1 cellular context compared by ENCODE assay signal in the genomic region with DNA sequence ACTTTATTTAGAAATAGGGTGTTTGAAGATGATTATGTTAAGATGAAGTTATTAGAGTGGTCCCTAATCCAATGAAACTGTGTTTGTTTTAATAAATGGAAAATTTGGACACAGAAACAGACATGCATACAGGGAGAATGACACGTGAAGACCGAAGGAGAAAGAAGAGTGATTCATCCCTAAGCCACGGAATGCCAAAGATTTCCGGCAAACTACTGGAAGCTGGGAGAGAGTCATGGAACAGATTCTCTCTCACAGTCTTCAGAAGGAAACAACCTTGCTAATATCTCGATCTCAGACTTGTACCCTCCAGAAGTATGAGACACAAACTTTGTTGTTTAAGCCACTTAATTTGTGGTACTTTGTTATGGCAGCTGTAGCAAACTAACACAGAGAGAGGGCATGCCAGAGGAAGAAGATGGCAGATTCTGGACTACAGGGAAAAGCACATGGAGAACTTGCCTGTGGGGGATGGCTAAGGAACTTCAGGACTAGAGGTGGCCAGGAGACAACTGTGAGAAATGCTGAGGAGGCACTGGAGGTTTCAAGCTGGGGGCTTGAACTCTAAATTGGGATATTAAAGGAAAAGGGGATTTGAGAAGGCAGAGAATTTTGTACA.
TF ChIP-seq lines count a peak whose summit lies in the region.

No MANE protein-coding gene starts in this region.

TF ChIP-seq in GM23338, 12 proteins besides CTCF, POLR2A, EP300 and RAD21:
- TF ChIP-seq, protein P1, sequence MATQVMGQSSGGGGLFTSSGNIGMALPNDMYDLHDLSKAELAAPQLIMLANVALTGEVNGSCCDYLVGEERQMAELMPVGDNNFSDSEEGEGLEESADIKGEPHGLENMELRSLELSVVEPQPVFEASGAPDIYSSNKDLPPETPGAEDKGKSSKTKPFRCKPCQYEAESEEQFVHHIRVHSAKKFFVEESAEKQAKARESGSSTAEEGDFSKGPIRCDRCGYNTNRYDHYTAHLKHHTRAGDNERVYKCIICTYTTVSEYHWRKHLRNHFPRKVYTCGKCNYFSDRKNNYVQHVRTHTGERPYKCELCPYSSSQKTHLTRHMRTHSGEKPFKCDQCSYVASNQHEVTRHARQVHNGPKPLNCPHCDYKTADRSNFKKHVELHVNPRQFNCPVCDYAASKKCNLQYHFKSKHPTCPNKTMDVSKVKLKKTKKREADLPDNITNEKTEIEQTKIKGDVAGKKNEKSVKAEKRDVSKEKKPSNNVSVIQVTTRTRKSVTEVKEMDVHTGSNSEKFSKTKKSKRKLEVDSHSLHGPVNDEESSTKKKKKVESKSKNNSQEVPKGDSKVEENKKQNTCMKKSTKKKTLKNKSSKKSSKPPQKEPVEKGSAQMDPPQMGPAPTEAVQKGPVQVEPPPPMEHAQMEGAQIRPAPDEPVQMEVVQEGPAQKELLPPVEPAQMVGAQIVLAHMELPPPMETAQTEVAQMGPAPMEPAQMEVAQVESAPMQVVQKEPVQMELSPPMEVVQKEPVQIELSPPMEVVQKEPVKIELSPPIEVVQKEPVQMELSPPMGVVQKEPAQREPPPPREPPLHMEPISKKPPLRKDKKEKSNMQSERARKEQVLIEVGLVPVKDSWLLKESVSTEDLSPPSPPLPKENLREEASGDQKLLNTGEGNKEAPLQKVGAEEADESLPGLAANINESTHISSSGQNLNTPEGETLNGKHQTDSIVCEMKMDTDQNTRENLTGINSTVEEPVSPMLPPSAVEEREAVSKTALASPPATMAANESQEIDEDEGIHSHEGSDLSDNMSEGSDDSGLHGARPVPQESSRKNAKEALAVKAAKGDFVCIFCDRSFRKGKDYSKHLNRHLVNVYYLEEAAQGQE (IDR thresholded peaks at IDR 0.05; ENCODE audit: unreplicated experiment): no peak
- TF ChIP-seq STAT1 (IDR thresholded peaks at IDR 0.05; ENCODE audit: unreplicated experiment) (no peak), CREB1 (CRISPR knock-in tag; IDR thresholded peaks at IDR 0.05; ENCODE audit: low read depth) (no peak), NANOG (IDR thresholded peaks at IDR 0.05; ENCODE audit: borderline replicate concordance) (no peak), POLR2AphosphoS5 (IDR thresholded peaks at IDR 0.05; ENCODE audit: low read depth) (no peak), ZNF114 (CRISPR knock-in tag; IDR thresholded peaks at IDR 0.05) (no peak), JUNB (IDR thresholded peaks at IDR 0.05; ENCODE audit: unreplicated experiment) (no peak), EZH2phosphoT487 (IDR thresholded peaks at IDR 0.05; ENCODE audit: unreplicated experiment) (no peak), EZH2 (IDR thresholded peaks at IDR 0.05; ENCODE audit: low read depth, unreplicated experiment) (no peak), ZNF331 (CRISPR knock-in tag; IDR thresholded peaks at IDR 0.05; ENCODE audit: low read depth) (no peak)
- TF ChIP-seq, protein P2, sequence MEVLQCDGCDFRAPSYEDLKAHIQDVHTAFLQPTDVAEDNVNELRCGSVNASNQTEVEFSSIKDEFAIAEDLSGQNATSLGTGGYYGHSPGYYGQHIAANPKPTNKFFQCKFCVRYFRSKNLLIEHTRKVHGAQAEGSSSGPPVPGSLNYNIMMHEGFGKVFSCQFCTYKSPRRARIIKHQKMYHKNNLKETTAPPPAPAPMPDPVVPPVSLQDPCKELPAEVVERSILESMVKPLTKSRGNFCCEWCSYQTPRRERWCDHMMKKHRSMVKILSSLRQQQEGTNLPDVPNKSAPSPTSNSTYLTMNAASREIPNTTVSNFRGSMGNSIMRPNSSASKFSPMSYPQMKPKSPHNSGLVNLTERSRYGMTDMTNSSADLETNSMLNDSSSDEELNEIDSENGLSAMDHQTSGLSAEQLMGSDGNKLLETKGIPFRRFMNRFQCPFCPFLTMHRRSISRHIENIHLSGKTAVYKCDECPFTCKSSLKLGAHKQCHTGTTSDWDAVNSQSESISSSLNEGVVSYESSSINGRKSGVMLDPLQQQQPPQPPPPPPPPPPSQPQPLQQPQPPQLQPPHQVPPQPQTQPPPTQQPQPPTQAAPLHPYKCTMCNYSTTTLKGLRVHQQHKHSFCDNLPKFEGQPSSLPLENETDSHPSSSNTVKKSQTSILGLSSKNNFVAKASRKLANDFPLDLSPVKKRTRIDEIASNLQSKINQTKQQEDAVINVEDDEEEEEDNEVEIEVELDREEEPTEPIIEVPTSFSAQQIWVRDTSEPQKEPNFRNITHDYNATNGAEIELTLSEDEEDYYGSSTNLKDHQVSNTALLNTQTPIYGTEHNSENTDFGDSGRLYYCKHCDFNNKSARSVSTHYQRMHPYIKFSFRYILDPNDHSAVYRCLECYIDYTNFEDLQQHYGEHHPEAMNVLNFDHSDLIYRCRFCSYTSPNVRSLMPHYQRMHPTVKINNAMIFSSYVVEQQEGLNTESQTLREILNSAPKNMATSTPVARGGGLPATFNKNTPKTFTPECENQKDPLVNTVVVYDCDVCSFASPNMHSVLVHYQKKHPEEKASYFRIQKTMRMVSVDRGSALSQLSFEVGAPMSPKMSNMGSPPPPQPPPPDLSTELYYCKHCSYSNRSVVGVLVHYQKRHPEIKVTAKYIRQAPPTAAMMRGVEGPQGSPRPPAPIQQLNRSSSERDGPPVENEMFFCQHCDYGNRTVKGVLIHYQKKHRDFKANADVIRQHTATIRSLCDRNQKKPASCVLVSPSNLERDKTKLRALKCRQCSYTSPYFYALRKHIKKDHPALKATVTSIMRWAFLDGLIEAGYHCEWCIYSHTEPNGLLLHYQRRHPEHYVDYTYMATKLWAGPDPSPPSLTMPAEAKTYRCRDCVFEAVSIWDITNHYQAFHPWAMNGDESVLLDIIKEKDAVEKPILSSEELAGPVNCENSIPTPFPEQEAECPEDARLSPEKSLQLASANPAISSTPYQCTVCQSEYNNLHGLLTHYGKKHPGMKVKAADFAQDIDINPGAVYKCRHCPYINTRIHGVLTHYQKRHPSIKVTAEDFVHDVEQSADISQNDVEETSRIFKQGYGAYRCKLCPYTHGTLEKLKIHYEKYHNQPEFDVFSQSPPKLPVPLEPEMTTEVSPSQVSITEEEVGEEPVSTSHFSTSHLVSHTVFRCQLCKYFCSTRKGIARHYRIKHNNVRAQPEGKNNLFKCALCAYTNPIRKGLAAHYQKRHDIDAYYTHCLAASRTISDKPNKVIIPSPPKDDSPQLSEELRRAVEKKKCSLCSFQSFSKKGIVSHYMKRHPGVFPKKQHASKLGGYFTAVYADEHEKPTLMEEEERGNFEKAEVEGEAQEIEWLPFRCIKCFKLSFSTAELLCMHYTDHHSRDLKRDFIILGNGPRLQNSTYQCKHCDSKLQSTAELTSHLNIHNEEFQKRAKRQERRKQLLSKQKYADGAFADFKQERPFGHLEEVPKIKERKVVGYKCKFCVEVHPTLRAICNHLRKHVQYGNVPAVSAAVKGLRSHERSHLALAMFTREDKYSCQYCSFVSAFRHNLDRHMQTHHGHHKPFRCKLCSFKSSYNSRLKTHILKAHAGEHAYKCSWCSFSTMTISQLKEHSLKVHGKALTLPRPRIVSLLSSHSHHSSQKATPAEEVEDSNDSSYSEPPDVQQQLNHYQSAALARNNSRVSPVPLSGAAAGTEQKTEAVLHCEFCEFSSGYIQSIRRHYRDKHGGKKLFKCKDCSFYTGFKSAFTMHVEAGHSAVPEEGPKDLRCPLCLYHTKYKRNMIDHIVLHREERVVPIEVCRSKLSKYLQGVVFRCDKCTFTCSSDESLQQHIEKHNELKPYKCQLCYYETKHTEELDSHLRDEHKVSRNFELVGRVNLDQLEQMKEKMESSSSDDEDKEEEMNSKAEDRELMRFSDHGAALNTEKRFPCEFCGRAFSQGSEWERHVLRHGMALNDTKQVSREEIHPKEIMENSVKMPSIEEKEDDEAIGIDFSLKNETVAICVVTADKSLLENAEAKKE (CRISPR knock-in tag; IDR thresholded peaks at IDR 0.05): no peak
- TF ChIP-seq, protein P3, sequence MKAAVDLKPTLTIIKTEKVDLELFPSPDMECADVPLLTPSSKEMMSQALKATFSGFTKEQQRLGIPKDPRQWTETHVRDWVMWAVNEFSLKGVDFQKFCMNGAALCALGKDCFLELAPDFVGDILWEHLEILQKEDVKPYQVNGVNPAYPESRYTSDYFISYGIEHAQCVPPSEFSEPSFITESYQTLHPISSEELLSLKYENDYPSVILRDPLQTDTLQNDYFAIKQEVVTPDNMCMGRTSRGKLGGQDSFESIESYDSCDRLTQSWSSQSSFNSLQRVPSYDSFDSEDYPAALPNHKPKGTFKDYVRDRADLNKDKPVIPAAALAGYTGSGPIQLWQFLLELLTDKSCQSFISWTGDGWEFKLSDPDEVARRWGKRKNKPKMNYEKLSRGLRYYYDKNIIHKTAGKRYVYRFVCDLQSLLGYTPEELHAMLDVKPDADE (IDR thresholded peaks at IDR 0.05): no peak
